In genomic region chr14:76958020-76958965, GRCh38 we compare ENCODE assay signal across 11 cellular contexts.
DNase-seq lines count a peak whose midpoint lies in the region; ATAC-seq, FAIRE-seq and TF ChIP-seq lines count a peak whose summit lies in the region.
"Had no signal": no experiment of that assay in that cellular context is flagged by ENCODE, and none has a peak within 500 bp of the region (broad histone marks: within the 10 kb centered on the region; RNA-seq: fewer than 3 reads in every experiment).

No MANE protein-coding gene starts in this region.

- WGBS in tibial nerve, 2 donors = 82% methylated on average over 11 of the region's 11 CpGs

- H3K4me3 ChIP-seq in kidney (ENCODE audit: low read length in 2 of 2) (no peak overlapping the region), tibial nerve (no peak overlapping the region)

- no peaks in the 10 kb centered on the region for H3K36me3 ChIP-seq in kidney (ENCODE audit: control insufficient read depth in 1 of 2, insufficient read depth in 2 of 2, low read length in 2 of 2)
- no peaks in the 10 kb centered on the region for H3K36me3 ChIP-seq in tibial nerve

- TF ChIP-seq CTCF in VCaP (conservative IDR thresholded peaks at IDR 0.05) (no peak), kidney (IDR thresholded peaks at IDR 0.05; ENCODE audit: borderline replicate concordance, extremely low read depth, insufficient read depth) (no peak), tibial nerve (IDR thresholded peaks at IDR 0.05) (no peak)

- H3K9me3 Mint-ChIP-seq in activated T-cell treated with anti-CD3 and anti-CD28 coated beads, Interleukin-2, amount 50 U/mL, for 24 hours = no peaks in the 10 kb centered on the region
- no peaks in the 10 kb centered on the region for H3K9me3 Mint-ChIP-seq in activated T-cell treated with anti-CD3 and anti-CD28 coated beads, Interleukin-2, amount 50 U/mL, for 4 hours

- H3K4me3 Mint-ChIP-seq in activated T-cell treated with anti-CD3 and anti-CD28 coated beads, Interleukin-2, amount 50 U/mL, for 24 hours = no peak overlapping the region
- no peak overlapping the region for H3K4me3 Mint-ChIP-seq in activated T-cell treated with anti-CD3 and anti-CD28 coated beads, Interleukin-2, amount 50 U/mL, for 4 hours

- DNase-seq in activated T-cell treated with anti-CD3 and anti-CD28 coated beads, Interleukin-2, amount 50 U/mL, for 24 hours = no peak
- DNase-seq in activated T-cell treated with anti-CD3 and anti-CD28 coated beads, Interleukin-2, amount 50 U/mL, for 4 hours = no peak
- no peak for DNase-seq in kidney
- no peak for DNase-seq in tibial nerve (ENCODE audit: low spot score in 2 of 2)
- no peak for DNase-seq in NCI-H345 (lab: John Stamatoyannopoulos, UW)
- DNase-seq in NCI-H2029 treated with DMSO at 0.1 percent for 48 hours (lab: John Stamatoyannopoulos, UW) = no peak
- DNase-seq: posterior cingulate gyrus had no signal

- H3K27me3 ChIP-seq in tibial nerve = no peaks in the 10 kb centered on the region

- H3K27ac ChIP-seq in VCaP (peak overlapping the region; percentile 86), kidney (ENCODE audit: low read depth in 2 of 2, low read length in 2 of 2) (peak overlapping the region; percentile 96 to 97), tibial nerve (peak overlapping the region in 3 of 4 donors; percentile 39 to 97 (median 83))
- H3K27ac ChIP-seq: C4-2B had no signal

- no peak for ATAC-seq in activated T-cell treated with anti-CD3 and anti-CD28 coated beads, Interleukin-2, amount 50 U/mL, for 4 hours
- no peak for ATAC-seq in GM19324 (IDR thresholded peaks at IDR 0.05; ENCODE audit: low FRiP score, unreplicated experiment)

- H3K27me3 Mint-ChIP-seq in activated T-cell treated with anti-CD3 and anti-CD28 coated beads, Interleukin-2, amount 50 U/mL, for 24 hours = no peaks in the 10 kb centered on the region
- no peaks in the 10 kb centered on the region for H3K27me3 Mint-ChIP-seq in activated T-cell treated with anti-CD3 and anti-CD28 coated beads, Interleukin-2, amount 50 U/mL, for 4 hours (ENCODE audit: low read depth)

- peaks cover 94% of the 10 kb centered on the region for H3K4me1 Mint-ChIP-seq in activated T-cell treated with anti-CD3 and anti-CD28 coated beads, Interleukin-2, amount 50 U/mL, for 24 hours (ENCODE audit: low read depth)
- peaks cover 90% of the 10 kb centered on the region for H3K4me1 Mint-ChIP-seq in activated T-cell treated with anti-CD3 and anti-CD28 coated beads, Interleukin-2, amount 50 U/mL, for 4 hours (ENCODE audit: low read depth)

- H3K27ac Mint-ChIP-seq in activated T-cell treated with anti-CD3 and anti-CD28 coated beads, Interleukin-2, amount 50 U/mL, for 24 hours = peak overlapping the region; percentile 59

- no peak for TF ChIP-seq EP300 in tibial nerve (IDR thresholded peaks at IDR 0.05)

- H3K4me1 ChIP-seq in kidney (ENCODE audit: control insufficient read depth in 1 of 2, insufficient read depth in 1 of 2, low read depth in 1 of 2, low read length in 2 of 2) (peaks cover 38 to 49% of the 10 kb centered on the region in 2 donors), tibial nerve (peaks cover 0 to 63% (median 52%) of the 10 kb centered on the region in 4 donors)

- intact Hi-C loops in kidney (cut with DNase I) = no loop called here

- no peak for FAIRE-seq in kidney (lab: Jason Lieb, UNC)
- FAIRE-seq: TTC549 had no signal

- no peak overlapping the region for H3K9ac ChIP-seq in kidney (ENCODE audit: low read length in 2 of 2)

- H3K9me3 ChIP-seq in kidney (ENCODE audit: control insufficient read depth in 1 of 2, low read length in 2 of 2) = no peaks in the 10 kb centered on the region
- H3K9me3 ChIP-seq in tibial nerve = no peaks in the 10 kb centered on the region

- H3K36me3 Mint-ChIP-seq in activated T-cell treated with anti-CD3 and anti-CD28 coated beads, Interleukin-2, amount 50 U/mL, for 24 hours (ENCODE audit: low read depth) = no peaks in the 10 kb centered on the region
- H3K36me3 Mint-ChIP-seq in activated T-cell treated with anti-CD3 and anti-CD28 coated beads, Interleukin-2, amount 50 U/mL, for 4 hours (ENCODE audit: insufficient read depth) = no peaks in the 10 kb centered on the region

- TF ChIP-seq POLR2A in tibial nerve (IDR thresholded peaks at IDR 0.05) = no peak
